1 cellular context compared by ENCODE assay signal in the genomic region with DNA sequence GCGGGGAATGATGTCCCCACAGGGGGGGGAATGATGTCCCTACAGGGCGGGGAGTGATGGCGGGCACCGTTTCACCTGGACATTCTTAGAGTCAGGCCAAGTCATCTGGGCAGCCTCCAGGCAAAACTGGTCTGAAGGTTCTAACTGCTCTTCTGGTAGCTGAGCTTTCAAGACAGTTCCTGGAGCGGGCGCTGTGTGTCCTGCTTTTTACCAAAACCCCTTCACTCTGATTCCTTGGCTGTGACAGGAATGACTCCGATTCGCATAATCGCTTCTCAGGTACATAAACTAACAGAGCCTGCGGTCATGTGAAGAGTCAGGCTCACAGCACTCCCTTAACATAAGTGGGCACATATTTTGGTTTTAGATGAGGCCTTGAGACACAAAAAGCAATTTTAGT.
TF ChIP-seq lines count a peak whose summit lies in the region.

No MANE protein-coding gene starts in this region.

TF ChIP-seq in GM23338, 12 proteins besides CTCF, POLR2A, EP300 and RAD21 (continued from another document):
- TF ChIP-seq, protein P1, sequence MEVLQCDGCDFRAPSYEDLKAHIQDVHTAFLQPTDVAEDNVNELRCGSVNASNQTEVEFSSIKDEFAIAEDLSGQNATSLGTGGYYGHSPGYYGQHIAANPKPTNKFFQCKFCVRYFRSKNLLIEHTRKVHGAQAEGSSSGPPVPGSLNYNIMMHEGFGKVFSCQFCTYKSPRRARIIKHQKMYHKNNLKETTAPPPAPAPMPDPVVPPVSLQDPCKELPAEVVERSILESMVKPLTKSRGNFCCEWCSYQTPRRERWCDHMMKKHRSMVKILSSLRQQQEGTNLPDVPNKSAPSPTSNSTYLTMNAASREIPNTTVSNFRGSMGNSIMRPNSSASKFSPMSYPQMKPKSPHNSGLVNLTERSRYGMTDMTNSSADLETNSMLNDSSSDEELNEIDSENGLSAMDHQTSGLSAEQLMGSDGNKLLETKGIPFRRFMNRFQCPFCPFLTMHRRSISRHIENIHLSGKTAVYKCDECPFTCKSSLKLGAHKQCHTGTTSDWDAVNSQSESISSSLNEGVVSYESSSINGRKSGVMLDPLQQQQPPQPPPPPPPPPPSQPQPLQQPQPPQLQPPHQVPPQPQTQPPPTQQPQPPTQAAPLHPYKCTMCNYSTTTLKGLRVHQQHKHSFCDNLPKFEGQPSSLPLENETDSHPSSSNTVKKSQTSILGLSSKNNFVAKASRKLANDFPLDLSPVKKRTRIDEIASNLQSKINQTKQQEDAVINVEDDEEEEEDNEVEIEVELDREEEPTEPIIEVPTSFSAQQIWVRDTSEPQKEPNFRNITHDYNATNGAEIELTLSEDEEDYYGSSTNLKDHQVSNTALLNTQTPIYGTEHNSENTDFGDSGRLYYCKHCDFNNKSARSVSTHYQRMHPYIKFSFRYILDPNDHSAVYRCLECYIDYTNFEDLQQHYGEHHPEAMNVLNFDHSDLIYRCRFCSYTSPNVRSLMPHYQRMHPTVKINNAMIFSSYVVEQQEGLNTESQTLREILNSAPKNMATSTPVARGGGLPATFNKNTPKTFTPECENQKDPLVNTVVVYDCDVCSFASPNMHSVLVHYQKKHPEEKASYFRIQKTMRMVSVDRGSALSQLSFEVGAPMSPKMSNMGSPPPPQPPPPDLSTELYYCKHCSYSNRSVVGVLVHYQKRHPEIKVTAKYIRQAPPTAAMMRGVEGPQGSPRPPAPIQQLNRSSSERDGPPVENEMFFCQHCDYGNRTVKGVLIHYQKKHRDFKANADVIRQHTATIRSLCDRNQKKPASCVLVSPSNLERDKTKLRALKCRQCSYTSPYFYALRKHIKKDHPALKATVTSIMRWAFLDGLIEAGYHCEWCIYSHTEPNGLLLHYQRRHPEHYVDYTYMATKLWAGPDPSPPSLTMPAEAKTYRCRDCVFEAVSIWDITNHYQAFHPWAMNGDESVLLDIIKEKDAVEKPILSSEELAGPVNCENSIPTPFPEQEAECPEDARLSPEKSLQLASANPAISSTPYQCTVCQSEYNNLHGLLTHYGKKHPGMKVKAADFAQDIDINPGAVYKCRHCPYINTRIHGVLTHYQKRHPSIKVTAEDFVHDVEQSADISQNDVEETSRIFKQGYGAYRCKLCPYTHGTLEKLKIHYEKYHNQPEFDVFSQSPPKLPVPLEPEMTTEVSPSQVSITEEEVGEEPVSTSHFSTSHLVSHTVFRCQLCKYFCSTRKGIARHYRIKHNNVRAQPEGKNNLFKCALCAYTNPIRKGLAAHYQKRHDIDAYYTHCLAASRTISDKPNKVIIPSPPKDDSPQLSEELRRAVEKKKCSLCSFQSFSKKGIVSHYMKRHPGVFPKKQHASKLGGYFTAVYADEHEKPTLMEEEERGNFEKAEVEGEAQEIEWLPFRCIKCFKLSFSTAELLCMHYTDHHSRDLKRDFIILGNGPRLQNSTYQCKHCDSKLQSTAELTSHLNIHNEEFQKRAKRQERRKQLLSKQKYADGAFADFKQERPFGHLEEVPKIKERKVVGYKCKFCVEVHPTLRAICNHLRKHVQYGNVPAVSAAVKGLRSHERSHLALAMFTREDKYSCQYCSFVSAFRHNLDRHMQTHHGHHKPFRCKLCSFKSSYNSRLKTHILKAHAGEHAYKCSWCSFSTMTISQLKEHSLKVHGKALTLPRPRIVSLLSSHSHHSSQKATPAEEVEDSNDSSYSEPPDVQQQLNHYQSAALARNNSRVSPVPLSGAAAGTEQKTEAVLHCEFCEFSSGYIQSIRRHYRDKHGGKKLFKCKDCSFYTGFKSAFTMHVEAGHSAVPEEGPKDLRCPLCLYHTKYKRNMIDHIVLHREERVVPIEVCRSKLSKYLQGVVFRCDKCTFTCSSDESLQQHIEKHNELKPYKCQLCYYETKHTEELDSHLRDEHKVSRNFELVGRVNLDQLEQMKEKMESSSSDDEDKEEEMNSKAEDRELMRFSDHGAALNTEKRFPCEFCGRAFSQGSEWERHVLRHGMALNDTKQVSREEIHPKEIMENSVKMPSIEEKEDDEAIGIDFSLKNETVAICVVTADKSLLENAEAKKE (CRISPR knock-in tag; IDR thresholded peaks at IDR 0.05), result no peak
- TF ChIP-seq POLR2AphosphoS5 (IDR thresholded peaks at IDR 0.05; ENCODE audit: low read depth), result no peak
